ENCODE assay signal across 12 cellular contexts in the genomic region with DNA sequence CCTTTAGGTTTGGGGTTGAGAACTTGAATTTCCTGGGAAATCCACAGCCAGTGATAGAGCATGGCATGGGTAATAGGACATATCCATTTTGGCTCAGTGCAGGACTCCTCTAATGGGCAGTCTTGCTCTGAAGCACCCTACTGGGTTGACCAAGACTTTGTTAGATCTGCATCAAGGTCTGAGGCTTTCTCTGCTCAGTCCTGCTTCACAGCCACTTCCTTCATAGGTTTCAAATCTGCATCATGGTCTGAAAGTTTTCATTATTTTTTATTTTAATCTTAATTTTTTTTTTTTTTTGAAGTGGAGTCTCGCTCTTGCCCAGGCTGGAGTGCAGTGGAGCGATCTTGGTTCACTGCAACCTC. TPM values are rescaled to one million over a fixed set of nuclear protein-coding genes. Genes with fewer than 3 reads are reported as not detected.
DNase-seq lines count a peak whose midpoint lies in the region; ATAC-seq, FAIRE-seq and TF ChIP-seq lines count a peak whose summit lies in the region.
"Had no signal": no experiment of that assay in that cellular context is flagged by ENCODE, and none has a peak within 500 bp of the region (broad histone marks: within the 10 kb centered on the region; RNA-seq: fewer than 3 reads in every experiment).

No MANE protein-coding gene starts in this region.

- H3K4me3 ChIP-seq in CD8-positive, alpha-beta T cell (ENCODE audit: low read depth, low read length) = no peak overlapping the region
- H3K4me3 ChIP-seq: lung had no signal

- POLR2A ChIA-PET in CD8-positive, alpha-beta T cell (lab: Charles Lee) = no interaction called here

- H3K4me1 ChIP-seq in CD8-positive, alpha-beta T cell (ENCODE audit: insufficient read depth, low read length) = peaks cover 33% of the 10 kb centered on the region

- CTCF ChIA-PET in CD8-positive, alpha-beta T cell (lab: Charles Lee) = interaction anchor here (0.6 kb wide), 1 partner anchor 14 kb away, joined by 3 read pairs; no protein-coding TSS in a partner anchor

- H3K4me1 Mint-ChIP-seq in CD8-positive, alpha-beta T cell (ENCODE audit: low read depth) = peaks cover 66% of the 10 kb centered on the region
- peaks cover 43% of the 10 kb centered on the region for H3K4me1 Mint-ChIP-seq in T-helper 17 cell

- peaks cover 3% of the 10 kb centered on the region for H3K9me3 Mint-ChIP-seq in CD8-positive, alpha-beta T cell
- H3K9me3 Mint-ChIP-seq: H9 had no signal

- no peak for TF ChIP-seq CTCF in CD8-positive, alpha-beta T cell (IDR thresholded peaks at IDR 0.05)

- no peaks in the 10 kb centered on the region for H3K9me3 ChIP-seq in CD8-positive, alpha-beta T cell (ENCODE audit: low read length)
- H3K9me3 ChIP-seq in T-helper 17 cell (ENCODE audit: control insufficient read depth, low read length, poor library complexity, severe bottlenecking) = no peaks in the 10 kb centered on the region

- FAIRE-seq in frontal cortex (lab: Jason Lieb, UNC) = no peak

- H3K27ac ChIP-seq in CD8-positive, alpha-beta T cell (ENCODE audit: low read depth, low read length) = no peak overlapping the region

- H3K27me3 ChIP-seq in CD8-positive, alpha-beta T cell (ENCODE audit: insufficient read depth, low read length) = no peaks in the 10 kb centered on the region

- no peaks in the 10 kb centered on the region for H3K36me3 ChIP-seq in CD8-positive, alpha-beta T cell (ENCODE audit: insufficient read depth, low read length)

- no peaks in the 10 kb centered on the region for H3K27me3 Mint-ChIP-seq in CD8-positive, alpha-beta T cell (ENCODE audit: low read depth)
- no peaks in the 10 kb centered on the region for H3K27me3 Mint-ChIP-seq in T-helper 17 cell

- H3K4me3 Mint-ChIP-seq in CD8-positive, alpha-beta T cell = peak overlapping the region; percentile 66
- H3K4me3 Mint-ChIP-seq in T-helper 17 cell = peak overlapping the region; percentile 54
- H3K4me3 Mint-ChIP-seq: H9 had no signal

- H3K36me3 Mint-ChIP-seq in CD8-positive, alpha-beta T cell = peaks cover 14% of the 10 kb centered on the region
- no peaks in the 10 kb centered on the region for H3K36me3 Mint-ChIP-seq in T-helper 17 cell (ENCODE audit: low read depth)

- H3K27ac Mint-ChIP-seq in CD8-positive, alpha-beta T cell = peak overlapping the region; percentile 87
- H3K27ac Mint-ChIP-seq in T-helper 17 cell = peak overlapping the region; percentile 90

- DNase-seq in CD8-positive, alpha-beta T cell = no peak
- DNase-seq in T-helper 17 cell = no peak
- no peak for DNase-seq in SKM-1 treated with dmso at 0.1 percent for 144 hours (lab: John Stamatoyannopoulos, UW; ENCODE audit: unreplicated experiment)
- DNase-seq in NCI-H2029 (lab: John Stamatoyannopoulos, UW) = no peak
- no peak for DNase-seq in frontal cortex (ENCODE audit: low spot score in 2 of 2)
- DNase-seq in dedifferentiated amniotic fluid mesenchymal stem cell (ENCODE audit: extremely low spot score) = no peak
- DNase-seq: H9, KG1, NCI-H526 had no signal

- ATAC-seq in CD8-positive, alpha-beta T cell = no peak
- ATAC-seq in GM19395 (IDR thresholded peaks at IDR 0.05; ENCODE audit: unreplicated experiment) (peak; percentile 68), HG02884 (IDR thresholded peaks at IDR 0.05; ENCODE audit: unreplicated experiment) (peak; percentile 28), T-helper 17 cell (peak; percentile 15)

- intact Hi-C loops in CD8-positive, alpha-beta T cell (cut with DNase I, micrococcal nuclease) = no loop called here

RNA-seq across cellular contexts. Expression of a gene that starts 36.5 kb away (rescaled TPM):
- 10 to 100 TPM; 93.1 to 98.3 TPM for total RNA-seq in CD8-positive, alpha-beta T cell
- total RNA-seq in T-helper 17 cell (100 to 1,000 TPM in 1 of 2 donors, 10 to 100 TPM in 1; 93.5 to 158 TPM), frontal cortex (238 TPM)
